In genomic region chr9:121035717-121036116, GRCh38 we compare ENCODE assay signal across 7 cellular contexts. TPM values are rescaled to one million over a fixed set of nuclear protein-coding genes. Genes with fewer than 3 reads are reported as not detected.
DNase-seq lines count a peak whose midpoint lies in the region; ATAC-seq, FAIRE-seq and TF ChIP-seq lines count a peak whose summit lies in the region.
"Not testable (repeated sequence)": the region's sequence is repeated elsewhere in the genome, so short reads cannot be mapped to it uniquely, and the experiment has no call there.

No MANE protein-coding gene starts in this region.

- not testable (repeated sequence) for H3K36me3 Mint-ChIP-seq in MCF 10A (ENCODE audit: insufficient read depth, unreplicated experiment)

- not testable (repeated sequence) for TF ChIP-seq RAD21 in A549 (conservative IDR thresholded peaks at IDR 0.05 in 1 of 2, IDR thresholded peaks at IDR 0.05 in 1 of 2)

- H3K9me3 ChIP-seq in A549; GM23248 (ENCODE audit: low read depth): not testable (repeated sequence)

- H3K79me2 ChIP-seq in GM23248 (ENCODE audit: insufficient read depth): not testable (repeated sequence)

- H2AFZ ChIP-seq in GM23248: not testable (repeated sequence)

- H3K27ac Mint-ChIP-seq in MCF 10A (ENCODE audit: low read depth, unreplicated experiment): not testable (repeated sequence)

- not testable (repeated sequence) for BruUV-seq in MCF 10A (replicated peaks; lab: Mats Ljungman, UMichigan)

- not testable (repeated sequence) for H3K9me3 Mint-ChIP-seq in MCF 10A (ENCODE audit: unreplicated experiment)

- POLR2A ChIA-PET in A549 (lab: Yijun Ruan, JAX): not testable (repeated sequence)
- POLR2A ChIA-PET in MCF 10A (lab: Yijun Ruan, JAX): interaction anchor here (0.6 to 0.9 kb wide), 2 partner anchors 11 to 242 kb away, joined by 3 read pairs; partner anchors contain the start of gene FBXW2

- not testable (repeated sequence) for H3K4me1 Mint-ChIP-seq in MCF 10A (ENCODE audit: insufficient read depth, unreplicated experiment)

- not testable (repeated sequence) for H3K4me3 Mint-ChIP-seq in MCF 10A (ENCODE audit: unreplicated experiment)

- H3K27me3 ChIP-seq in GM23248 (replicated peaks; ENCODE audit: insufficient read depth): not testable (repeated sequence)

- not testable (repeated sequence) for H3K36me3 ChIP-seq in GM23248 (ENCODE audit: low read depth)

- H3K9ac ChIP-seq in GM23248: not testable (repeated sequence)

- TF ChIP-seq POLR2A in A549 (IDR thresholded peaks at IDR 0.05; ENCODE audit: low read length); NB4 (IDR thresholded peaks at IDR 0.05; ENCODE audit: extremely low read depth, insufficient read length): not testable (repeated sequence)

- in situ Hi-C loops in GM23248 (cut with MboI): not testable (repeated sequence)

- DNase-seq in A549 (ENCODE audit: low read depth in 1 of 2, low spot score in 1 of 2): not testable (repeated sequence)
- DNase-seq in GM23248: peak; percentile 4
- peak; percentile 79 for DNase-seq in HT1080 (ENCODE audit: low read depth)
- DNase-seq in NB4 (ENCODE audit: low read depth): peak; percentile 48
- DNase-seq in SW 1271 (lab: John Stamatoyannopoulos, UW): peak; percentile 9 to 28
- DNase-seq in MCF 10A (ENCODE audit: unreplicated experiment): peak; percentile 42
- peak; percentile 9 for DNase-seq in fibroblast of the aortic adventitia (ENCODE audit: low read depth)

- not testable (repeated sequence) for H3K27me3 Mint-ChIP-seq in MCF 10A (ENCODE audit: insufficient read depth, unreplicated experiment)

- not testable (repeated sequence) for TF ChIP-seq EP300 in A549 (IDR thresholded peaks at IDR 0.05)

- intact Hi-C loops in MCF 10A (cut with micrococcal nuclease): not testable (repeated sequence)

- ATAC-seq in A549: peak in 1 of 2 experiments; percentile 48; a peak in 2 of 6 replicates

- not testable (repeated sequence) for TF ChIP-seq CTCF in A549 (IDR thresholded peaks at IDR 0.05); NB4 (IDR thresholded peaks at IDR 0.05; ENCODE audit: low read depth, low read length); MCF 10A (IDR thresholded peaks at IDR 0.05; ENCODE audit: unreplicated experiment); fibroblast of the aortic adventitia (IDR thresholded peaks at IDR 0.05; ENCODE audit: insufficient read depth, low read length)

- H3K9me2 ChIP-seq in GM23248 (ENCODE audit: insufficient read depth): not testable (repeated sequence)

- CTCF ChIA-PET in A549 (lab: Yijun Ruan, JAX) (interaction anchor here (0.8 to 2.1 kb wide), 5 partner anchors 15 to 365 kb away, joined by 3 to 11 read pairs (median 5); partner anchors contain the start of gene C5), MCF 10A (lab: Yijun Ruan, JAX) (interaction anchor here (0.6 to 3.0 kb wide), 5 partner anchors 24 to 291 kb away, joined by 3 to 16 read pairs (median 4); no protein-coding TSS in a partner anchor)

- H3K27ac ChIP-seq in A549: peak overlapping the region in 1 of 2 experiments; percentile 64; a peak in 2 of 6 replicates
- H3K27ac ChIP-seq in GM23248: not testable (repeated sequence)

- FAIRE-seq in A549 (lab: Jason Lieb, UNC): not testable (repeated sequence)

- H3K4me2 ChIP-seq in A549: peak overlapping the region; percentile 9; the same call in 2 of the 3 replicates
- not testable (repeated sequence) for H3K4me2 ChIP-seq in GM23248 (ENCODE audit: unreplicated experiment)

- H4K20me1 ChIP-seq in GM23248 (ENCODE audit: insufficient read depth): not testable (repeated sequence)

- H3K4me3 ChIP-seq in A549; GM23248; NB4 (ENCODE audit: low read depth, low read length); fibroblast of the aortic adventitia (ENCODE audit: low read depth, low read length): not testable (repeated sequence)

- not testable (repeated sequence) for H3F3A ChIP-seq in GM23248 (ENCODE audit: insufficient read depth)

- H3K4me1 ChIP-seq in A549: peaks cover 16% of the 10 kb centered on the region
- H3K4me1 ChIP-seq in GM23248 (ENCODE audit: insufficient read depth): not testable (repeated sequence)

RNA-seq across cellular contexts. Expression of gene C5, which starts 14.4 kb away (rescaled TPM):
- polyA plus RNA-seq in A549 (2011; rRNA removed): 115 and 119 TPM in 2 replicates
- 8.3 and 8.7 TPM in 2 replicates for polyA plus RNA-seq in A549 (2012; cell fraction: cytosol; rRNA removed)
- polyA plus RNA-seq in A549 (2012; cell fraction: nucleus; rRNA removed): 15.0 and 18.9 TPM in 2 replicates
- 16.2 to 17.9 TPM (median 17.1 TPM) in 3 replicates for polyA plus RNA-seq in A549 (2017; fragmentation: RNase III; extraction: RNeasy Plus Mini Kit Qiagen cat#74134 plus additional on column Dnase treatment)
- polyA minus RNA-seq in A549 (2011; rRNA and poly(A)+ RNA removed): 31.3 and 41.7 TPM in 2 replicates
- total RNA-seq in GM23248 (2014; rRNA removed; shearing (Covaris generic)): 1.6 and 2.4 TPM in 2 replicates
- 0.58 and 1.2 TPM in 2 replicates for polyA plus RNA-seq in GM23248 (2016; fragmentation: Nextera tagmentation; extraction: Ambion mirVana)
- 0.17 and 1.1 TPM in 2 replicates for total RNA-seq in HT1080 (2014; rRNA removed; shearing (Covaris generic))
- polyA plus RNA-seq in HT1080 (2015; cell fraction: cytosol; rRNA removed): 0.64 and 0.77 TPM in 2 replicates
- polyA plus RNA-seq in HT1080 (2015; cell fraction: nucleus; rRNA removed): 0.96 and 1.1 TPM in 2 replicates
- total RNA-seq in MCF 10A (2022): 3.2 and 4.2 TPM in 2 replicates
- 2.9 and 13.8 TPM in 2 replicates for total RNA-seq in fibroblast of the aortic adventitia (ENCODE audit: low replicate concordance)

RNA-seq across cellular contexts. Expression of gene CNTRL, which starts 39.0 kb away (rescaled TPM):
- polyA plus RNA-seq in A549 (2011; rRNA removed) (13.0 and 15.0 TPM in 2 replicates), A549 (2017; fragmentation: RNase III; extraction: RNeasy Plus Mini Kit Qiagen cat#74134 plus additional on column Dnase treatment) (5.1 to 5.7 TPM (median 5.6 TPM) in 3 replicates), GM23248 (2016; fragmentation: Nextera tagmentation; extraction: Ambion mirVana) (3.7 and 4.4 TPM in 2 replicates)
- polyA plus RNA-seq in A549 (2012; cell fraction: cytosol; rRNA removed): 2.9 and 3.0 TPM in 2 replicates
- polyA plus RNA-seq in A549 (2012; cell fraction: nucleus; rRNA removed): 4.2 and 5.1 TPM in 2 replicates
- 8.9 and 10.5 TPM in 2 replicates for polyA minus RNA-seq in A549 (2011; rRNA and poly(A)+ RNA removed)
- 6.3 and 7.3 TPM in 2 replicates for total RNA-seq in GM23248 (2014; rRNA removed; shearing (Covaris generic))
- total RNA-seq in HT1080 (2014; rRNA removed; shearing (Covaris generic)): 6.1 and 8.1 TPM in 2 replicates
- polyA plus RNA-seq in HT1080 (2015; cell fraction: cytosol; rRNA removed): 5.8 and 8.1 TPM in 2 replicates
- 16.3 and 17.5 TPM in 2 replicates for polyA plus RNA-seq in HT1080 (2015; cell fraction: nucleus; rRNA removed)
- total RNA-seq in MCF 10A (2022) (11.6 and 18.9 TPM in 2 replicates), fibroblast of the aortic adventitia (ENCODE audit: low replicate concordance) (11.2 and 15.2 TPM in 2 replicates)
